ENCODE assay signal across 16 cellular contexts in the genomic region with DNA sequence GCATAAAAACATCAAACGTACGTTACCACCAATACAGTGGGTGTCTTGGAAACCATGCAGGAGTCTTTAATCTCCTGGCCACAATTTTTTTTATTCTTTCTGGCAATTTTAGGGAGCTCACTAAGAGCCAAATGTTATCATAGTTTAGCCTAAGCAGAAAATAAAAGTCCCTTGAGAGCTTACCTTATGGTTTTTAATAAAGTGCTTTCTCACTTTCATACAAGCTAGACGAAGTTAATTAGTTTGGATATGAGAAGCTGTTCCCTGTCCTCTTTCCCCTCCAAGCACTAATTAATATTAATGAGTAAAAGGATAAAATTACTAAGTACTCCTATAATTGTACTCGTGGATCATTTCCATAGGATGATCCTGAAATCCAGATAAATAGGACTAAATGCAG. TPM values are rescaled to one million over a fixed set of nuclear protein-coding genes. Genes with fewer than 3 reads are reported as not detected.
DNase-seq lines count a peak whose midpoint lies in the region; ATAC-seq and TF ChIP-seq lines count a peak whose summit lies in the region.
"Had no signal": no experiment of that assay in that cellular context is flagged by ENCODE, and none has a peak within 500 bp of the region (broad histone marks: within the 10 kb centered on the region; RNA-seq: fewer than 3 reads in every experiment).

No MANE protein-coding gene starts in this region.

- H3K27ac Mint-ChIP-seq in activated CD8-positive, alpha-beta T cell treated with anti-CD3 and anti-CD28 coated beads for 36 hours: no peak overlapping the region
- H3K27ac Mint-ChIP-seq: CD4-positive, alpha-beta memory T cell had no signal

- H3K4me1 Mint-ChIP-seq in activated CD8-positive, alpha-beta T cell treated with anti-CD3 and anti-CD28 coated beads for 36 hours (ENCODE audit: low read depth): no peaks in the 10 kb centered on the region
- H3K4me1 Mint-ChIP-seq: CD4-positive, alpha-beta memory T cell had no signal

- peaks cover 14% of the 10 kb centered on the region for H3K4me1 ChIP-seq in ectodermal cell (ENCODE audit: control insufficient read depth, insufficient read depth, low read length)
- H3K4me1 ChIP-seq: A549, BE2C had no signal

- POLR2A ChIA-PET in activated CD8-positive, alpha-beta T cell treated with anti-CD3 and anti-CD28 coated beads for 36 hours (lab: Charles Lee): no interaction called here

- no peak for DNase-seq in GM12865 (ENCODE audit: low read depth)
- DNase-seq in NCI-H524 treated with DMSO at 0.1 percent for 48 hours (lab: John Stamatoyannopoulos, UW): peak; percentile 5
- no peak for DNase-seq in NCI-H82 treated with DMSO at 0.1 percent for 48 hours (lab: John Stamatoyannopoulos, UW; ENCODE audit: unreplicated experiment)
- DNase-seq in GM03348 (ENCODE audit: low spot score): no peak
- DNase-seq in activated CD8-positive, alpha-beta T cell treated with anti-CD3 and anti-CD28 coated beads for 36 hours: no peak
- DNase-seq: BE2C; CD4-positive, alpha-beta memory T cell; DMS153; DMS79 treated with DMSO at 0.1 percent for 48 hours; EL had no signal

- WGBS in ectodermal cell, 2 experiments: 92 to 96% methylated on average over 3 of the region's 4 CpGs

- CTCF ChIA-PET in activated CD8-positive, alpha-beta T cell treated with anti-CD3 and anti-CD28 coated beads for 36 hours (lab: Charles Lee): no interaction called here

- H3K9me3 Mint-ChIP-seq in activated CD8-positive, alpha-beta T cell treated with anti-CD3 and anti-CD28 coated beads for 36 hours: peaks cover 4% of the 10 kb centered on the region

- H3K4me3 ChIP-seq in GM12865 (ENCODE audit: low read depth, low read length): 0 out of 2 replicates have a peak overlapping the region, but pooled peaks have one; percentile 1
- no peak overlapping the region for H3K4me3 ChIP-seq in ectodermal cell (ENCODE audit: insufficient read depth, low read depth, low read length)
- H3K4me3 ChIP-seq: A549 had no signal

- no peak overlapping the region for H3K4me3 Mint-ChIP-seq in activated CD8-positive, alpha-beta T cell treated with anti-CD3 and anti-CD28 coated beads for 36 hours
- H3K4me3 Mint-ChIP-seq: CD4-positive, alpha-beta memory T cell had no signal

- no peaks in the 10 kb centered on the region for H3K36me3 ChIP-seq in ectodermal cell (ENCODE audit: control insufficient read depth, insufficient read depth, low read length)
- H3K36me3 ChIP-seq: BE2C had no signal

- no peak for TF ChIP-seq CTCF in GM12865 (IDR thresholded peaks at IDR 0.05; ENCODE audit: insufficient read depth, low read depth, low read length, missing control alignments)
- no peak for TF ChIP-seq CTCF in activated CD8-positive, alpha-beta T cell treated with anti-CD3 and anti-CD28 coated beads for 36 hours (IDR thresholded peaks at IDR 0.05)

- H3K27me3 ChIP-seq in ectodermal cell (ENCODE audit: control insufficient read depth, insufficient read depth, low read length, poor library complexity, severe bottlenecking): no peaks in the 10 kb centered on the region
- H3K27me3 ChIP-seq: BE2C had no signal

- H3K27me3 Mint-ChIP-seq in activated CD8-positive, alpha-beta T cell treated with anti-CD3 and anti-CD28 coated beads for 36 hours: peaks cover 18% of the 10 kb centered on the region

- H3K9me3 ChIP-seq in ectodermal cell (ENCODE audit: control insufficient read depth, low read length): no peaks in the 10 kb centered on the region
- H3K9me3 ChIP-seq: BE2C had no signal

- H3K27ac ChIP-seq in ectodermal cell (ENCODE audit: insufficient read depth, low read depth, low read length, poor library complexity, severe bottlenecking): peak overlapping the region; percentile 8
- H3K27ac ChIP-seq: A549, C4-2B, KMS-11 had no signal

- intact Hi-C loops in activated CD8-positive, alpha-beta T cell treated with anti-CD3 and anti-CD28 coated beads for 36 hours (cut with micrococcal nuclease): no loop called here

- H3K36me3 Mint-ChIP-seq in activated CD8-positive, alpha-beta T cell treated with anti-CD3 and anti-CD28 coated beads for 36 hours (ENCODE audit: low read depth): no peaks in the 10 kb centered on the region
- H3K36me3 Mint-ChIP-seq: CD4-positive, alpha-beta memory T cell had no signal

- ATAC-seq in activated CD8-positive, alpha-beta T cell treated with anti-CD3 and anti-CD28 coated beads for 36 hours: no peak
- ATAC-seq: A549, HCT116 had no signal

RNA-seq across cellular contexts. Expression of gene HECW1, which starts 58.5 kb away (rescaled TPM):
- polyA plus RNA-seq in ectodermal cell (2013, experiment 1 of 4): 0.43 TPM
- polyA plus RNA-seq in ectodermal cell (2013, experiment 2 of 4): 0.44 TPM
- 0.16 TPM for polyA plus RNA-seq in ectodermal cell (2013, experiment 3 of 4)
- 0.24 TPM for polyA plus RNA-seq in ectodermal cell (2013, experiment 4 of 4)
- total RNA-seq in activated CD8-positive, alpha-beta T cell treated with anti-CD3 and anti-CD28 coated beads for 36 hours: not detected
- total RNA-seq: CD4-positive, alpha-beta memory T cell; HT-29 had no signal
- polyA plus RNA-seq: CD4-positive, alpha-beta memory T cell had no signal
